2 cellular contexts compared by ENCODE assay signal in genomic region chr6:23306251-23306950, GRCh38.
A peak's percentile ranks its signal among the peaks of the same experiment; 100 is the strongest.
TF ChIP-seq lines count a peak whose summit lies in the region.

No MANE protein-coding gene starts in this region.

TF ChIP-seq in HepG2, 621 proteins besides CTCF, POLR2A, EP300 and RAD21:
- no peak for TF ChIP-seq ZNF281 (CRISPR knock-in tag; IDR thresholded peaks at IDR 0.05; ENCODE audit: borderline replicate concordance)
- no peak for TF ChIP-seq DDIT3 (CRISPR knock-in tag; IDR thresholded peaks at IDR 0.05)
- peak; percentile 92 to 94 for TF ChIP-seq MAFK (conservative IDR thresholded peaks at IDR 0.05 in 1 of 2, IDR thresholded peaks at IDR 0.05 in 1 of 2; ENCODE audit: low read length in 2 of 2)
- TF ChIP-seq ZNF282 (IDR thresholded peaks at IDR 0.05; ENCODE audit: partially characterized antibody), result no peak
- no peak for TF ChIP-seq NPAS2 (CRISPR knock-in tag; IDR thresholded peaks at IDR 0.05; ENCODE audit: borderline replicate concordance)
- TF ChIP-seq TRIM24 (CRISPR knock-in tag; IDR thresholded peaks at IDR 0.05), result no peak
- TF ChIP-seq JUN (CRISPR knock-in tag; IDR thresholded peaks at IDR 0.05), result no peak
- TF ChIP-seq ELF1 (CRISPR knock-in tag; IDR thresholded peaks at IDR 0.05), result no peak
- TF ChIP-seq MAFF (IDR thresholded peaks at IDR 0.05; ENCODE audit: low read depth, low read length), result peak; percentile 93

TF ChIP-seq in K562, 482 proteins besides CTCF, POLR2A, EP300 and RAD21:
- TF ChIP-seq ETV1 (tag; conservative IDR thresholded peaks at IDR 0.05; ENCODE audit: low read depth), result no peak
- peak; percentile 64 for TF ChIP-seq MAFK (IDR thresholded peaks at IDR 0.05; ENCODE audit: low read length)
- TF ChIP-seq C11orf30 (IDR thresholded peaks at IDR 0.05; ENCODE audit: low read depth), result peak; percentile 32; the same call in 1 of the 2 replicates
- peak; percentile 72 for TF ChIP-seq ZNF316 (IDR thresholded peaks at IDR 0.05)
- peak; percentile 61 for TF ChIP-seq MAFF (IDR thresholded peaks at IDR 0.05; ENCODE audit: low read length)
